25 cellular contexts compared by ENCODE assay signal in the genomic region with DNA sequence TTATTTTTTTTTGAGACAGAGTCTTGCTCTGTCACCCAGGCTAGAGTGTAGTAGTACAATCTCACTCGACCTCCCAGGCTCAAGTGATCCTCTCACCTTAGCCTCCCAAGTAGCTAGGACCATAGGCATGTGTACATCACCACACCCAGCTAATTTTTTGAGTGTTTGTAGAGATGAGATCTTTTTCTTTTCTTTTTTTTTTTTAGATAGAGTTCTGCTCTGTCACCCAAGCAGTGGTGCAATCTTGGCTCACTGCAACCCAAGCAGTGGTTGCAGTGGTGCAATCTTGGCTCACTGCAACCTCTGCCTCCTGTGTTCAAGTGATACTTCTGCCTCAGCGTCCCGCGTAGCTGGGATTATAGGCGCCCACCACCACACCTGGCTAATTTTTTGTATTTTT.
"Had no signal": no experiment of that assay in that cellular context is flagged by ENCODE, and none has a peak within 500 bp of the region (broad histone marks: within the 10 kb centered on the region; RNA-seq: fewer than 3 reads in every experiment).

No MANE protein-coding gene starts in this region.

- H3K27me3 Mint-ChIP-seq: dendritic cell treated with granulocyte-macrophage colony-stimulating factor and Interleukin-4, amounts not matched to agents 40 ng/mL and 50 ng/mL, for 4 days; naive B cell; type B pancreatic cell had no signal

- H3K9me3 Mint-ChIP-seq: activated naive CD4-positive, alpha-beta T cell treated with anti-CD3 and anti-CD28 coated beads for 36 hours; activated T-helper 1 cell treated with anti-CD3 and anti-CD28 coated beads, Interleukin-12 subunit alpha, Interleukin-12 subunit beta, Interleukin-2, Interleukin-4 antibody, amounts not matched to agents 30 ng/mL and 10 ng/mL and 1 ng/mL, durations not matched to agents 14 hours and 24 hours and 36 hours; dendritic cell treated with granulocyte-macrophage colony-stimulating factor and Interleukin-4, amounts not matched to agents 40 ng/mL and 50 ng/mL, for 4 days; naive B cell had no signal

- ATAC-seq: left colon, right cardiac atrium had no signal

- H3K27me3 ChIP-seq: spleen, testis, uterus had no signal

- H3K27ac ChIP-seq: testis, uterus had no signal

- DNase-seq: activated CD4-positive, alpha-beta T cell treated with anti-CD3 and anti-CD28 coated beads for 4 hours; activated CD4-positive, alpha-beta T cell treated with anti-CD3 and anti-CD28 coated beads, Interleukin-2, amount 50 U/mL, for 4 hours; activated CD4-positive, CD25-positive, alpha-beta regulatory T cell; activated CD8-positive, alpha-beta memory T cell treated with anti-CD3 and anti-CD28 coated beads for 24 hours; activated effector memory CD4-positive, alpha-beta T cell treated with anti-CD3 and anti-CD28 coated beads, Interleukin-2, amount 50 U/mL, for 16 hours; activated naive CD4-positive, alpha-beta T cell treated with anti-CD3 and anti-CD28 coated beads for 36 hours; amniotic stem cell; central memory CD4-positive, alpha-beta T cell; effector CD8-positive, alpha-beta T cell; foreskin fibroblast; head of caudate nucleus; hippocampal formation; left colon; naive B cell; nucleus accumbens; right cardiac atrium; spleen; stimulated activated naive CD4-positive, alpha-beta T cell; testis; uterus had no signal

- H3K27ac Mint-ChIP-seq: activated naive CD4-positive, alpha-beta T cell treated with anti-CD3 and anti-CD28 coated beads for 36 hours; activated T-helper 1 cell treated with anti-CD3 and anti-CD28 coated beads, Interleukin-12 subunit alpha, Interleukin-12 subunit beta, Interleukin-2, Interleukin-4 antibody, amounts not matched to agents 30 ng/mL and 10 ng/mL and 1 ng/mL, durations not matched to agents 14 hours and 24 hours and 36 hours; dendritic cell treated with granulocyte-macrophage colony-stimulating factor and Interleukin-4, amounts not matched to agents 40 ng/mL and 50 ng/mL, for 4 days; mesothelial cell of epicardium; type B pancreatic cell had no signal

- H3K4me3 Mint-ChIP-seq: activated naive CD4-positive, alpha-beta T cell treated with anti-CD3 and anti-CD28 coated beads for 36 hours; activated T-helper 1 cell treated with anti-CD3 and anti-CD28 coated beads, Interleukin-12 subunit alpha, Interleukin-12 subunit beta, Interleukin-2, Interleukin-4 antibody, amounts not matched to agents 30 ng/mL and 10 ng/mL and 1 ng/mL, durations not matched to agents 14 hours and 24 hours and 36 hours; dendritic cell treated with granulocyte-macrophage colony-stimulating factor and Interleukin-4, amounts not matched to agents 40 ng/mL and 50 ng/mL, for 4 days; mesothelial cell of epicardium; naive B cell; type B pancreatic cell had no signal

- FAIRE-seq: keratinocyte had no signal
